ENCODE assay signal across 17 cellular contexts in genomic region chr4:128606173-128606572, GRCh38.
DNase-seq lines count a peak whose midpoint lies in the region; ATAC-seq and TF ChIP-seq lines count a peak whose summit lies in the region.
"Had no signal": no experiment of that assay in that cellular context is flagged by ENCODE, and none has a peak within 500 bp of the region (broad histone marks: within the 10 kb centered on the region; RNA-seq: fewer than 3 reads in every experiment).

No MANE protein-coding gene starts in this region.

- H3K9me3 Mint-ChIP-seq in mesothelial cell of epicardium (no peaks in the 10 kb centered on the region), glutamatergic neuron (ENCODE audit: unreplicated experiment) (peaks cover under 1% of the 10 kb centered on the region), nephron progenitor cell (no peaks in the 10 kb centered on the region)
- H3K9me3 Mint-ChIP-seq: activated naive CD4-positive, alpha-beta T cell treated with anti-CD3 and anti-CD28 coated beads, Interleukin-2, amount 50 U/mL, for 72 hours; immature natural killer cell; stimulated activated memory B cell treated with anti-CD40 and anti-IgM and Interleukin-4, amounts not matched to agents 10 μg/mL and 1 μg/mL and 100 μg/mL, for 72 hours had no signal

- H3K4me3 ChIP-seq in choroid plexus epithelial cell (ENCODE audit: low read depth, low read length), result no peak overlapping the region
- H3K4me3 ChIP-seq: vagina had no signal

- H3K36me3 Mint-ChIP-seq in mesothelial cell of epicardium (no peaks in the 10 kb centered on the region), glutamatergic neuron (ENCODE audit: unreplicated experiment) (peaks cover 4% of the 10 kb centered on the region), nephron progenitor cell (ENCODE audit: low read depth) (no peaks in the 10 kb centered on the region)
- H3K36me3 Mint-ChIP-seq: activated naive CD4-positive, alpha-beta T cell treated with anti-CD3 and anti-CD28 coated beads, Interleukin-2, amount 50 U/mL, for 72 hours; immature natural killer cell; stimulated activated memory B cell treated with anti-CD40 and anti-IgM and Interleukin-4, amounts not matched to agents 10 μg/mL and 1 μg/mL and 100 μg/mL, for 72 hours; WTC11 had no signal

- H3K4me1 Mint-ChIP-seq in mesothelial cell of epicardium (peaks cover 42% of the 10 kb centered on the region), glutamatergic neuron (ENCODE audit: low read depth, unreplicated experiment) (no peaks in the 10 kb centered on the region), nephron progenitor cell (peaks cover 10% of the 10 kb centered on the region)
- H3K4me1 Mint-ChIP-seq: immature natural killer cell; stimulated activated memory B cell treated with anti-CD40 and anti-IgM and Interleukin-4, amounts not matched to agents 10 μg/mL and 1 μg/mL and 100 μg/mL, for 72 hours had no signal

- ATAC-seq in HG02970 (IDR thresholded peaks at IDR 0.05; ENCODE audit: low FRiP score, unreplicated experiment) (no peak), GM18505 (IDR thresholded peaks at IDR 0.05; ENCODE audit: unreplicated experiment) (no peak)
- ATAC-seq: activated naive CD4-positive, alpha-beta T cell treated with anti-CD3 and anti-CD28 coated beads, Interleukin-2, amount 50 U/mL, for 72 hours; stimulated activated memory B cell treated with anti-CD40 and anti-IgM and Interleukin-4, amounts not matched to agents 10 μg/mL and 1 μg/mL and 100 μg/mL, for 72 hours; WTC11 had no signal

- TF ChIP-seq POLR2A in GM18505 (IDR thresholded peaks at IDR 0.05; ENCODE audit: borderline replicate concordance, extremely low read depth, insufficient read depth, insufficient read length), result no peak

- peak; percentile 46 for DNase-seq in Caki2 (ENCODE audit: low read depth)
- peak; percentile 89 for DNase-seq in M059J (ENCODE audit: low read depth)
- peak; percentile 68 for DNase-seq in choroid plexus epithelial cell (ENCODE audit: low read depth)
- DNase-seq in mesothelial cell of epicardium (ENCODE audit: low spot score in 2 of 2, unreplicated experiment in 2 of 2), result no peak
- no peak for DNase-seq in glutamatergic neuron
- no peak for DNase-seq in nephron progenitor cell
- DNase-seq: BE2C; DMS79 treated with DMSO at 0.1 percent for 48 hours; immature natural killer cell; retina; stimulated activated CD4-positive, alpha-beta T cell treated with anti-CD3 and anti-CD28 coated beads, Interleukin-4, amount 100 ng/mL, for 4 hours had no signal

- H3K4me3 Mint-ChIP-seq in mesothelial cell of epicardium (no peak overlapping the region), glutamatergic neuron (ENCODE audit: unreplicated experiment) (no peak overlapping the region), nephron progenitor cell (no peak overlapping the region)
- H3K4me3 Mint-ChIP-seq: immature natural killer cell; stimulated activated memory B cell treated with anti-CD40 and anti-IgM and Interleukin-4, amounts not matched to agents 10 μg/mL and 1 μg/mL and 100 μg/mL, for 72 hours; WTC11 had no signal

- H3K27me3 Mint-ChIP-seq in mesothelial cell of epicardium (ENCODE audit: low read depth) (no peaks in the 10 kb centered on the region), glutamatergic neuron (ENCODE audit: unreplicated experiment) (peaks cover 1% of the 10 kb centered on the region), nephron progenitor cell (ENCODE audit: low read depth, poor library complexity) (peaks cover 5% of the 10 kb centered on the region)

- TF ChIP-seq CTCF in choroid plexus epithelial cell (conservative IDR thresholded peaks at IDR 0.05; ENCODE audit: low read depth, low read length) (no peak), mesothelial cell of epicardium (IDR thresholded peaks at IDR 0.05; ENCODE audit: unreplicated experiment) (no peak), glutamatergic neuron (IDR thresholded peaks at IDR 0.05; ENCODE audit: partially characterized antibody, unreplicated experiment) (no peak), nephron progenitor cell (IDR thresholded peaks at IDR 0.05) (no peak)

- in situ Hi-C loops in Caki2 (cut with HindIII; ENCODE audit: low pct_unique_long_range_greater_than_20kb, low sequenced_read_pairs), result no loop called here

- H3K27ac Mint-ChIP-seq in mesothelial cell of epicardium, result peak overlapping the region; percentile 6
- H3K27ac Mint-ChIP-seq in glutamatergic neuron (ENCODE audit: unreplicated experiment), result no peak overlapping the region
- no peak overlapping the region for H3K27ac Mint-ChIP-seq in nephron progenitor cell
- H3K27ac Mint-ChIP-seq: activated naive CD4-positive, alpha-beta T cell treated with anti-CD3 and anti-CD28 coated beads, Interleukin-2, amount 50 U/mL, for 72 hours; immature natural killer cell; stimulated activated memory B cell treated with anti-CD40 and anti-IgM and Interleukin-4, amounts not matched to agents 10 μg/mL and 1 μg/mL and 100 μg/mL, for 72 hours; WTC11 had no signal

Comparison
In these comparisons a context has a peak if more than half of its experiments do, and no peak if none do; other contexts are left out.
1. DNase-seq: peak in Caki2 (single experiment), M059J (single experiment) and choroid plexus epithelial cell (single experiment); none in mesothelial cell of epicardium (0 of 2), glutamatergic neuron (single experiment) and nephron progenitor cell (single experiment).